25 cellular contexts compared by ENCODE assay signal in the genomic region with DNA sequence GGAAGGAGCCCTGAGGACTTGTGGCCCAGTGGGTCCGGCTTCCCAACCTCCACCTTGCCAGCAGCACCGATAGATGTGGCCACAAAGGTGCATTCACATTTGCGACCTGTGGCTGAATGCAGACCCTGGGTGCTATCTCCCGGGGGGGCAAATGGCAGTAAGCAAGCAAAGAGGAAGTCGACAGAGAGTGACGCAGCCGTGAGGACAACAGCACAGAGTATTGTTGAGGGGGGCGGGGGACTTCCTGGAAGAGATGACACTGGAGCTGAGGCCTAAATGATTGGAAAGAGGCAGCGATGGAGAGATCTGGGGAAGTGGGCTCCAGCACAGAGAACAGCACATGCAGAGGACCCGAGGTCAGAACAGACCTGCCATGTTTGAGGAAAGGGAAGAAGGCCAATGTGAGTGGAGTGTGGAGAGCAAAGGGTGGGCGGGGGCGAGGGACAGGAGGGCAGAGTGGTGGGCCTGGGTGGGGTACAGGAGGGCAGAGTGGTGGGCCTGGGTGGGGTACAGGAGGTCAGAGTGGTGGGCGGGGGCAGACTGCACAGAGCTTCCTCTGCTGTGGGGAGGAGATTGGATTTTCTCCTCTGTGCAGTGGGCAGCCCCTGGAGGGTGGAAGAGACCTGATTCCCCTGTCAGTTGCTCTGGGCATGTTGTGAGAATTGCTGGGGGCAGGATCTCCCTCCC. TPM values are rescaled to one million over a fixed set of nuclear protein-coding genes. Genes with fewer than 3 reads are reported as not detected.
DNase-seq lines count a peak whose midpoint lies in the region; ATAC-seq, FAIRE-seq and TF ChIP-seq lines count a peak whose summit lies in the region.
"Had no signal": no experiment of that assay in that cellular context is flagged by ENCODE, and none has a peak within 500 bp of the region (broad histone marks: within the 10 kb centered on the region; RNA-seq: fewer than 3 reads in every experiment).

No MANE protein-coding gene starts in this region.

- H3K4me1 Mint-ChIP-seq in chondrocyte (ENCODE audit: low read depth) = peaks cover 43% of the 10 kb centered on the region
- no peaks in the 10 kb centered on the region for H3K4me1 Mint-ChIP-seq in activated CD8-positive, alpha-beta T cell treated with anti-CD3 and anti-CD28 coated beads for 36 hours (ENCODE audit: low read depth)

- ATAC-seq in HepG2 = no peak
- no peak for ATAC-seq in activated CD8-positive, alpha-beta T cell treated with anti-CD3 and anti-CD28 coated beads for 36 hours

- H3K27ac ChIP-seq in liver (ENCODE audit: low read depth in 1 of 2, low read length in 2 of 2) (peak overlapping the region; percentile 51 to 64), HepG2 (ENCODE audit: extremely low read length, insufficient read depth, low read length) (no peak overlapping the region), osteoblast (ENCODE audit: low read depth, low read length) (peak overlapping the region; percentile 99)
- H3K27ac ChIP-seq: KMS-11, WERI-Rb-1 had no signal

- no peaks in the 10 kb centered on the region for H4K20me1 ChIP-seq in HepG2 (ENCODE audit: insufficient read depth, low read length)
- H4K20me1 ChIP-seq in osteoblast (ENCODE audit: insufficient read depth, low read length) = peaks cover 3% of the 10 kb centered on the region

- H3K79me2 ChIP-seq in HepG2 (ENCODE audit: insufficient read depth, low read length) (no peaks in the 10 kb centered on the region), osteoblast (ENCODE audit: insufficient read depth, low read length) (peaks cover 88% of the 10 kb centered on the region)

- no TSS peak for BruUV-seq in HepG2 (replicated peaks; lab: Mats Ljungman, UMichigan)

- H3K27me3 ChIP-seq in liver (ENCODE audit: control insufficient read depth in 4 of 4, insufficient read depth in 4 of 4, low read length in 3 of 4) (no peaks in the 10 kb centered on the region), HepG2 (ENCODE audit: control insufficient read depth in 1 of 2, insufficient read depth in 2 of 2, low read length in 2 of 2) (peaks cover 0 to 11% of the 10 kb centered on the region in 2 experiments; a peak in 3 of 5 replicates), osteoblast (ENCODE audit: insufficient read depth, low read length) (no peaks in the 10 kb centered on the region)
- H3K27me3 ChIP-seq: esophagus squamous epithelium, upper lobe of left lung had no signal

- H2AFZ ChIP-seq in HepG2 (ENCODE audit: low read length) = no peak overlapping the region
- H2AFZ ChIP-seq in osteoblast (ENCODE audit: low read length) = no peak overlapping the region

- H3K4me2 ChIP-seq in HepG2 (ENCODE audit: low read depth, low read length) (no peak overlapping the region), osteoblast (ENCODE audit: insufficient read depth, low read length) (peak overlapping the region; percentile 77)
- H3K4me2 ChIP-seq: KMS-11 had no signal

- no peak overlapping the region for H3K4me3 ChIP-seq in liver (ENCODE audit: low read depth in 1 of 3, low read length in 3 of 3)
- no peak overlapping the region for H3K4me3 ChIP-seq in HepG2 (replicated peaks in 1 of 3; ENCODE audit: insufficient read depth in 1 of 3, low read depth in 2 of 3, low read length in 3 of 3)
- H3K4me3 ChIP-seq in osteoblast (ENCODE audit: insufficient read depth, low read length) = no peak overlapping the region
- H3K4me3 ChIP-seq: esophagus squamous epithelium, upper lobe of left lung had no signal

- no peak overlapping the region for H3K4me3 Mint-ChIP-seq in chondrocyte (ENCODE audit: unreplicated experiment)
- no peak overlapping the region for H3K4me3 Mint-ChIP-seq in activated CD8-positive, alpha-beta T cell treated with anti-CD3 and anti-CD28 coated beads for 36 hours
- H3K4me3 Mint-ChIP-seq: activated CD4-positive, alpha-beta memory T cell treated with anti-CD3 and anti-CD28 coated beads for 36 hours; stimulated activated naive CD8-positive, alpha-beta T cell treated with anti-CD3 and anti-CD28 coated beads, Interleukin-15, Interleukin-2, amounts not matched to agents 100 ng/mL and 50 ng/mL, for 24 hours had no signal

- peaks cover 2% of the 10 kb centered on the region for H3K36me3 Mint-ChIP-seq in chondrocyte (ENCODE audit: low read depth)
- H3K36me3 Mint-ChIP-seq in activated CD8-positive, alpha-beta T cell treated with anti-CD3 and anti-CD28 coated beads for 36 hours (ENCODE audit: low read depth) = no peaks in the 10 kb centered on the region
- H3K36me3 Mint-ChIP-seq: activated CD4-positive, alpha-beta memory T cell treated with anti-CD3 and anti-CD28 coated beads for 36 hours had no signal

- intact Hi-C loops in HepG2 (cut with micrococcal nuclease; ENCODE audit: unreplicated experiment) = no loop called here
- intact Hi-C loops in activated CD8-positive, alpha-beta T cell treated with anti-CD3 and anti-CD28 coated beads for 36 hours (cut with micrococcal nuclease) = no loop called here

- peaks cover 32% of the 10 kb centered on the region for H3K9me3 Mint-ChIP-seq in chondrocyte (ENCODE audit: low read depth)
- peaks cover 18% of the 10 kb centered on the region for H3K9me3 Mint-ChIP-seq in activated CD8-positive, alpha-beta T cell treated with anti-CD3 and anti-CD28 coated beads for 36 hours

- no peak for TF ChIP-seq CTCF in liver (IDR thresholded peaks at IDR 0.05; ENCODE audit: low read depth, low read length, missing input control)
- no peak for TF ChIP-seq CTCF in HepG2 (CRISPR knock-in tag; IDR thresholded peaks at IDR 0.05)
- no peak for TF ChIP-seq CTCF in chondrocyte (IDR thresholded peaks at IDR 0.05)
- no peak for TF ChIP-seq CTCF in osteoblast (IDR thresholded peaks at IDR 0.05; ENCODE audit: extremely low read depth, low read depth, low read length)
- TF ChIP-seq CTCF in activated CD8-positive, alpha-beta T cell treated with anti-CD3 and anti-CD28 coated beads for 36 hours (IDR thresholded peaks at IDR 0.05) = no peak

- in situ Hi-C loops in HepG2 (cut with HindIII; ENCODE audit: extremely low pct_ligation_motif_present, low pct_unique_long_range_greater_than_20kb) = no loop called here

- H3K27ac Mint-ChIP-seq in chondrocyte (ENCODE audit: unreplicated experiment) = peak overlapping the region; percentile 62
- H3K27ac Mint-ChIP-seq in activated CD8-positive, alpha-beta T cell treated with anti-CD3 and anti-CD28 coated beads for 36 hours = no peak overlapping the region
- H3K27ac Mint-ChIP-seq: activated CD4-positive, alpha-beta memory T cell treated with anti-CD3 and anti-CD28 coated beads for 36 hours; stimulated activated naive CD8-positive, alpha-beta T cell treated with anti-CD3 and anti-CD28 coated beads, Interleukin-15, Interleukin-2, amounts not matched to agents 100 ng/mL and 50 ng/mL, for 24 hours had no signal

- TF ChIP-seq RAD21 in liver (IDR thresholded peaks at IDR 0.05) = no peak
- no peak for TF ChIP-seq RAD21 in HepG2 (CRISPR knock-in tag; IDR thresholded peaks at IDR 0.05)

- WGBS in liver = 71% methylated on average over 13 of the region's 13 CpGs
- 37% methylated on average over 13 of the region's 13 CpGs for WGBS in HepG2 (ENCODE audit: low lambda C conversion rate)

- no peaks in the 10 kb centered on the region for H3K27me3 Mint-ChIP-seq in chondrocyte (ENCODE audit: low read depth)
- peaks cover 3% of the 10 kb centered on the region for H3K27me3 Mint-ChIP-seq in activated CD8-positive, alpha-beta T cell treated with anti-CD3 and anti-CD28 coated beads for 36 hours

- H3K4me1 ChIP-seq in liver (ENCODE audit: control insufficient read depth in 4 of 4, insufficient read depth in 4 of 4, low read length in 3 of 4) (peaks cover 0 to 3% (median under 1%) of the 10 kb centered on the region in 4 donors), HepG2 (ENCODE audit: insufficient read depth, low read length) (no peaks in the 10 kb centered on the region), osteoblast (ENCODE audit: insufficient read depth, low read length) (peaks cover 69% of the 10 kb centered on the region)

- H3K9ac ChIP-seq in liver (ENCODE audit: low read depth in 1 of 2, low read length in 2 of 2) (no peak overlapping the region), HepG2 (ENCODE audit: insufficient read depth, low read depth, low read length) (no peak overlapping the region)
- H3K9ac ChIP-seq: KMS-11 had no signal

- DNase-seq in HepG2 (ENCODE audit: low spot score) (no peak), chondrocyte (ENCODE audit: low spot score) (peak; percentile 66), osteoblast (ENCODE audit: insufficient read length, low spot score, missing footprints) (peak; percentile 57), NCI-H2081 (lab: John Stamatoyannopoulos, UW) (no peak), putamen (ENCODE audit: low spot score) (no peak), NCI-H1105 (lab: John Stamatoyannopoulos, UW) (no peak)
- DNase-seq in activated CD8-positive, alpha-beta T cell treated with anti-CD3 and anti-CD28 coated beads for 36 hours = no peak
- DNase-seq: ACHN; activated CD4-positive, alpha-beta memory T cell treated with anti-CD3 and anti-CD28 coated beads for 36 hours; activated naive CD4-positive, alpha-beta T cell; activated T-cell treated with anti-CD3 and anti-CD28 coated beads, Interleukin-2, amount 50 U/mL, for 1 hour; cerebellar nuclear complex; effector CD8-positive, alpha-beta T cell; esophagus squamous epithelium; NCI-H1105 treated with DMSO at 0.1 percent for 48 hours; NCI-H2107; NCI-H526; SHP77; T-helper 1 cell; upper lobe of left lung; WERI-Rb-1 had no signal

- H3K9me3 ChIP-seq in liver (ENCODE audit: control insufficient read depth in 4 of 4, low read length in 3 of 4) (peaks cover 0 to 7% (median 5%) of the 10 kb centered on the region in 4 donors), HepG2 (ENCODE audit: low read length) (peaks cover 8% of the 10 kb centered on the region; the same call in 1 of the 2 replicates), osteoblast (ENCODE audit: low read depth, low read length) (no peaks in the 10 kb centered on the region)

- TF ChIP-seq EP300 in HepG2 (IDR thresholded peaks at IDR 0.05; ENCODE audit: low read depth in 2 of 2, low read length in 2 of 2) = no peak
- TF ChIP-seq EP300 in HepG2 (CRISPR knock-in tag; IDR thresholded peaks at IDR 0.05; ENCODE audit: borderline replicate concordance) = no peak

- FAIRE-seq in HepG2 (lab: Jason Lieb, UNC) = no peak
- FAIRE-seq: GM12891 had no signal

- TF ChIP-seq POLR2A in HepG2 (IDR thresholded peaks at IDR 0.05; ENCODE audit: insufficient read depth in 1 of 2, low read depth in 2 of 2, low read length in 2 of 2) = no peak

- no peaks in the 10 kb centered on the region for H3K36me3 ChIP-seq in liver (ENCODE audit: control insufficient read depth in 4 of 4, insufficient read depth in 3 of 4, low read depth in 1 of 4, low read length in 3 of 4)
- H3K36me3 ChIP-seq in HepG2 (replicated peaks in 1 of 2; ENCODE audit: control insufficient read depth in 1 of 2, insufficient read depth in 2 of 2, low read length in 2 of 2) = no peaks in the 10 kb centered on the region
- no peaks in the 10 kb centered on the region for H3K36me3 ChIP-seq in osteoblast (ENCODE audit: insufficient read depth, low read length)
- H3K36me3 ChIP-seq: esophagus squamous epithelium, upper lobe of left lung, WERI-Rb-1 had no signal

- CTCF ChIA-PET in HepG2 (lab: Yijun Ruan, JAX; ENCODE audit: low intra/inter-chr PET ratio, low total read pairs) = no interaction called here
- CTCF ChIA-PET in activated CD8-positive, alpha-beta T cell treated with anti-CD3 and anti-CD28 coated beads for 36 hours (lab: Charles Lee) = no interaction called here

- POLR2A ChIA-PET in HepG2 (lab: Yijun Ruan, JAX) = no interaction called here
- POLR2A ChIA-PET in activated CD8-positive, alpha-beta T cell treated with anti-CD3 and anti-CD28 coated beads for 36 hours (lab: Charles Lee) = no interaction called here

RNA-seq across cellular contexts. Expression of a gene that starts 42.6 kb away (rescaled TPM):
- total RNA-seq in liver = 10 to 100 TPM; 12.4 to 24.3 TPM
- 10 to 100 TPM in 1 of 2 donors, 1 to 10 TPM in 1; 2.7 to 11.6 TPM for polyA plus RNA-seq in liver
- 0.18 and 0.24 TPM in 2 replicates for total RNA-seq in HepG2 (2016; rRNA removed; fragmentation: Illumina TruSeq; extraction: Trizol)
- total RNA-seq in HepG2 (2016; cell fraction: cytosol; rRNA removed; fragmentation: Illumina TruSeq; extraction: Trizol; ENCODE audit: low read depth) = 0.09 and 0.10 TPM in 2 replicates
- total RNA-seq in HepG2 (2016; cell fraction: insoluble cytoplasmic fraction; rRNA removed; fragmentation: Illumina TruSeq; extraction: Trizol) = 0.15 and 0.17 TPM in 2 replicates
- total RNA-seq in HepG2 (2016; cell fraction: membrane; rRNA removed; fragmentation: Illumina TruSeq; extraction: Trizol) = 0.25 and 0.38 TPM in 2 replicates
- 0.25 and 0.59 TPM in 2 replicates for total RNA-seq in HepG2 (2016; cell fraction: nucleus; rRNA removed; fragmentation: Illumina TruSeq; extraction: Trizol)
- polyA plus RNA-seq in HepG2 (2011; rRNA removed) = 3.5 and 3.6 TPM in 2 replicates
- polyA plus RNA-seq in HepG2 (2011; cell fraction: cytosol; rRNA removed) = 2.4 and 4.9 TPM in 2 replicates
- polyA plus RNA-seq in HepG2 (2011; cell fraction: nucleus; rRNA removed) = 5.3 and 5.6 TPM in 2 replicates
- polyA plus RNA-seq in HepG2 (2012) = 2.3 and 2.4 TPM in 2 replicates
- 0.26 and 0.29 TPM in 2 replicates for polyA plus RNA-seq in HepG2 (2016; cell fraction: cytosol; fragmentation: Illumina TruSeq; extraction: Trizol; ENCODE audit: low read depth)
- polyA plus RNA-seq in HepG2 (2016; cell fraction: insoluble cytoplasmic fraction; fragmentation: Illumina TruSeq; extraction: Trizol; ENCODE audit: low read depth) = 0.36 and 0.41 TPM in 2 replicates
- polyA plus RNA-seq in HepG2 (2016; cell fraction: membrane; fragmentation: Illumina TruSeq; extraction: Trizol; ENCODE audit: low read depth) = 0.58 and 0.62 TPM in 2 replicates
- polyA plus RNA-seq in HepG2 (2016; cell fraction: nucleus; fragmentation: Illumina TruSeq; extraction: Trizol; ENCODE audit: insufficient read depth, low read depth) = 0.59 and 1.2 TPM in 2 replicates
- polyA minus RNA-seq in HepG2 (2011; rRNA and poly(A)+ RNA removed; ENCODE audit: low replicate concordance) = 4.6 TPM in 1 of 2 replicates, not detected in the other
- 0.99 and 1.4 TPM in 2 replicates for polyA minus RNA-seq in HepG2 (2011; cell fraction: cytosol; rRNA and poly(A)+ RNA removed)
- 0.90 and 1.7 TPM in 2 replicates for polyA minus RNA-seq in HepG2 (2011; cell fraction: nucleus; rRNA and poly(A)+ RNA removed)
- 17.9 to 93.2 TPM (median 91.2 TPM) in 3 replicates for total RNA-seq in chondrocyte
- 144 and 203 TPM in 2 replicates for total RNA-seq in osteoblast
- total RNA-seq in activated CD8-positive, alpha-beta T cell treated with anti-CD3 and anti-CD28 coated beads for 36 hours = not detected
- total RNA-seq: activated CD4-positive, alpha-beta memory T cell treated with anti-CD3 and anti-CD28 coated beads for 36 hours had no signal

Comparison
In these comparisons a context has a peak if more than half of its experiments do, and no peak if none do; other contexts are left out.
1. RNA of a gene that starts 42.6 kb away (total RNA-seq): 144 to 203 TPM in osteoblast, 17.9 to 93.2 TPM in chondrocyte and 12.4 to 24.3 TPM in liver; 0.09 to 0.59 TPM in HepG2 and not detected in activated CD8-positive, alpha-beta T cell treated with anti-CD3 and anti-CD28 coated beads for 36 hours; every median in the first group is over 4 times any median in the second.
2. DNase-seq: peak in chondrocyte (single experiment) and osteoblast (single experiment); none in HepG2 (single experiment), activated CD8-positive, alpha-beta T cell treated with anti-CD3 and anti-CD28 coated beads for 36 hours (single experiment), NCI-H2081 (0 of 2), putamen (single experiment) and NCI-H1105 (single experiment).